ENCODE assay signal across 32 cellular contexts in the genomic region with DNA sequence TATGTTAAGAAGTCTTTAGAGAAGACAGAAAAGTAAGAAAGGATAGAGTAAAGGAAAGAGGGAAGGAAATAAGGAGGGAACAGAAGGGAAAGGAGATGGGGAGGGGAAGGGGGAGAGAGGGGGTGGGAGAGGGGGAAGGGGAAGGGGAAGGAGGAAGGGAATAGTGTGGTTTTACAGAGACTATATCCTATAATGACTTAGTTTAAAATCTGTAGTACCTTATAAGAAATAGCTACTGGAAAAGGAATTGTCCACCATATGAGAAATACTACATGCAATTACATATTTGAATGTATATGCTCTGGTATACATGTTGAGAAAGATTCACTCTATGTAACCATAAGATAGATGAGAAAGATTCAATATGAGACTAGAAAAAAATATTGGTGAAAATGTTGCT.
DNase-seq lines count a peak whose midpoint lies in the region; ATAC-seq, FAIRE-seq and TF ChIP-seq lines count a peak whose summit lies in the region.
"Had no signal": no experiment of that assay in that cellular context is flagged by ENCODE, and none has a peak within 500 bp of the region (broad histone marks: within the 10 kb centered on the region; RNA-seq: fewer than 3 reads in every experiment).

No MANE protein-coding gene starts in this region.

- in situ Hi-C loops in HepG2 (cut with HindIII; ENCODE audit: extremely low pct_ligation_motif_present, low pct_unique_long_range_greater_than_20kb) (no loop called here), K562 (cut with MboI) (no loop called here)

- BruUV-seq in HepG2 (replicated peaks; lab: Mats Ljungman, UMichigan): no TSS peak
- no TSS peak for BruUV-seq in K562 (replicated peaks; lab: Mats Ljungman, UMichigan)

- no peaks in the 10 kb centered on the region for H3K9me1 ChIP-seq in K562 (ENCODE audit: control insufficient read depth, insufficient read depth, low read length)

- H3K9ac ChIP-seq in HepG2 (ENCODE audit: insufficient read depth, low read depth, low read length) (no peak overlapping the region), K562 (ENCODE audit: insufficient read depth in 1 of 2, low read depth in 2 of 2, low read length in 2 of 2) (no peak overlapping the region)
- H3K9ac ChIP-seq: BLaER1; BLaER1 treated with 17β-estradiol and CSF1 and Interleukin-3, amounts not matched to agents 10 nM and 100 nM had no signal

- H3K4me1 ChIP-seq in HepG2 (ENCODE audit: insufficient read depth, low read length): no peaks in the 10 kb centered on the region
- no peaks in the 10 kb centered on the region for H3K4me1 ChIP-seq in right lobe of liver
- no peaks in the 10 kb centered on the region for H3K4me1 ChIP-seq in K562 (replicated peaks in 1 of 2; ENCODE audit: control insufficient read depth in 2 of 2, insufficient read depth in 2 of 2, low read length in 2 of 2)
- H3K4me1 ChIP-seq: BE2C, BLaER1, Caco-2 had no signal

- H3K36me3 ChIP-seq in HepG2 (replicated peaks in 1 of 2; ENCODE audit: control insufficient read depth in 1 of 2, insufficient read depth in 2 of 2, low read length in 2 of 2): no peaks in the 10 kb centered on the region
- H3K36me3 ChIP-seq in right lobe of liver: no peaks in the 10 kb centered on the region
- no peaks in the 10 kb centered on the region for H3K36me3 ChIP-seq in K562 (ENCODE audit: control insufficient read depth, insufficient read depth, low read length)
- H3K36me3 ChIP-seq: BE2C; BLaER1; BLaER1 treated with 17β-estradiol and CSF1 and Interleukin-3, amounts not matched to agents 10 nM and 100 nM had no signal

- H3K9me3 ChIP-seq in HepG2 (ENCODE audit: low read length) (no peaks in the 10 kb centered on the region), right lobe of liver (no peaks in the 10 kb centered on the region), K562 (replicated peaks; ENCODE audit: control insufficient read depth, insufficient read depth, low read depth, low read length) (no peaks in the 10 kb centered on the region)
- H3K9me3 ChIP-seq: A549; BE2C; BLaER1; BLaER1 treated with 17β-estradiol and CSF1 and Interleukin-3, amounts not matched to agents 10 nM and 100 nM; Caco-2 had no signal

- H3K27me3 ChIP-seq in HepG2 (ENCODE audit: control insufficient read depth in 1 of 2, insufficient read depth in 2 of 2, low read length in 2 of 2) (no peaks in the 10 kb centered on the region), right lobe of liver (no peaks in the 10 kb centered on the region), K562 (ENCODE audit: control insufficient read depth in 2 of 2, insufficient read depth in 2 of 2, low read length in 2 of 2) (no peaks in the 10 kb centered on the region)
- H3K27me3 ChIP-seq: BE2C; BLaER1; BLaER1 treated with 17β-estradiol and CSF1 and Interleukin-3, amounts not matched to agents 10 nM and 100 nM had no signal

- TF ChIP-seq CTCF in HepG2 (CRISPR knock-in tag; IDR thresholded peaks at IDR 0.05) (no peak), right lobe of liver (IDR thresholded peaks at IDR 0.05) (no peak), D721Med (IDR thresholded peaks at IDR 0.05; ENCODE audit: insufficient read depth, missing control alignments) (no peak), K562 (IDR thresholded peaks at IDR 0.05 in 2 of 3, conservative IDR thresholded peaks at IDR 0.05 in 1 of 3; ENCODE audit: insufficient read depth in 2 of 3, low read depth in 1 of 3, low read length in 3 of 3) (no peak)

- CTCF ChIA-PET in HepG2 (lab: Yijun Ruan, JAX; ENCODE audit: low intra/inter-chr PET ratio, low total read pairs): no interaction called here
- CTCF ChIA-PET in K562 (lab: Yijun Ruan, JAX; ENCODE audit: low intra/inter-chr PET ratio): no interaction called here

- DNase-seq in HepG2 (ENCODE audit: low spot score): no peak
- DNase-seq in right lobe of liver: no peak
- DNase-seq in D721Med (ENCODE audit: insufficient read length, low spot score): no peak
- no peak for DNase-seq in K562 (ENCODE audit: extremely low read depth in 1 of 4, low spot score in 3 of 4)
- DNase-seq in HuH-7.5 (ENCODE audit: low spot score): no peak
- DNase-seq in GM12891 (ENCODE audit: insufficient read length, low spot score): no peak
- DNase-seq: 8988T; ACHN; AML-193; BE2C; C1 segment of cervical spinal cord; Caco-2; Calu3; CD4-positive, alpha-beta memory T cell; CD4-positive, alpha-beta T cell; CD4-positive, CD25-positive, alpha-beta regulatory T cell; CD8-positive, alpha-beta memory T cell; CD8-positive, alpha-beta T cell; COR-L47; DMS 273 treated with DMSO at 0.1 percent for 48 hours; DMS153; DMS53; DMS79; DMS79 treated with DMSO at 0.1 percent for 48 hours; DND-41; EL had no signal

- FAIRE-seq in HepG2 (lab: Jason Lieb, UNC): no peak
- peak; percentile 55 for FAIRE-seq in D721Med (lab: Jason Lieb, UNC)
- FAIRE-seq in K562 (lab: Jason Lieb, UNC): no peak
- FAIRE-seq in GM12891 (lab: Jason Lieb, UNC): no peak
- FAIRE-seq: A204.1, A549 had no signal

- POLR2A ChIA-PET in HepG2 (lab: Yijun Ruan, JAX) (no interaction called here), K562 (lab: Yijun Ruan, JAX) (no interaction called here)

- TF ChIP-seq RAD21 in HepG2 (CRISPR knock-in tag; IDR thresholded peaks at IDR 0.05): no peak
- no peak for TF ChIP-seq RAD21 in K562 (CRISPR knock-in tag; conservative IDR thresholded peaks at IDR 0.05 in 1 of 2, IDR thresholded peaks at IDR 0.05 in 1 of 2)

- H3K4me2 ChIP-seq in HepG2 (ENCODE audit: low read depth, low read length) (no peak overlapping the region), K562 (ENCODE audit: insufficient read depth, low read length) (no peak overlapping the region)
- H3K4me2 ChIP-seq: A549; BLaER1; BLaER1 treated with 17β-estradiol and CSF1 and Interleukin-3, amounts not matched to agents 10 nM and 100 nM had no signal

- H3K27ac ChIP-seq in HepG2 (ENCODE audit: extremely low read length, insufficient read depth, low read length) (no peak overlapping the region), right lobe of liver (no peak overlapping the region), K562 (ENCODE audit: extremely low read depth, low read depth, low read length) (no peak overlapping the region)
- H3K27ac ChIP-seq: 22Rv1; A549; BLaER1; BLaER1 treated with 17β-estradiol and CSF1 and Interleukin-3, amounts not matched to agents 10 nM and 100 nM; C4-2B had no signal

- H4K20me1 ChIP-seq in HepG2 (ENCODE audit: insufficient read depth, low read length): no peaks in the 10 kb centered on the region
- H4K20me1 ChIP-seq in K562 (replicated peaks; ENCODE audit: control insufficient read depth, insufficient read depth, low read length): no peaks in the 10 kb centered on the region
- H4K20me1 ChIP-seq: BLaER1; BLaER1 treated with 17β-estradiol and CSF1 and Interleukin-3, amounts not matched to agents 10 nM and 100 nM had no signal

- TF ChIP-seq POLR2A in HepG2 (IDR thresholded peaks at IDR 0.05; ENCODE audit: insufficient read depth in 1 of 2, low read depth in 2 of 2, low read length in 2 of 2) (no peak), right lobe of liver (IDR thresholded peaks at IDR 0.05) (no peak), K562 (conservative IDR thresholded peaks at IDR 0.05) (no peak), GM12891 (IDR thresholded peaks at IDR 0.05; ENCODE audit: low read depth, low read length) (no peak)

- H3K4me3 ChIP-seq in HepG2 (replicated peaks in 1 of 3; ENCODE audit: insufficient read depth in 1 of 3, low read depth in 2 of 3, low read length in 3 of 3) (no peak overlapping the region), right lobe of liver (no peak overlapping the region), K562 (no peak overlapping the region)
- H3K4me3 ChIP-seq: A549; BLaER1; BLaER1 treated with 17β-estradiol and CSF1 and Interleukin-3, amounts not matched to agents 10 nM and 100 nM had no signal

- ATAC-seq in HepG2 (no peak), right lobe of liver (no peak), K562 (no peak)
- ATAC-seq: A549; CD8-positive, alpha-beta T cell had no signal

- intact Hi-C loops in HepG2 (cut with micrococcal nuclease; ENCODE audit: unreplicated experiment) (no loop called here), right lobe of liver (cut with DNase I) (no loop called here), K562 (cut with micrococcal nuclease) (no loop called here)

- TF ChIP-seq EP300 in HepG2 (IDR thresholded peaks at IDR 0.05; ENCODE audit: low read depth in 2 of 2, low read length in 2 of 2): no peak
- TF ChIP-seq EP300 in HepG2 (CRISPR knock-in tag; IDR thresholded peaks at IDR 0.05; ENCODE audit: borderline replicate concordance): no peak
- no peak for TF ChIP-seq EP300 in K562 (IDR thresholded peaks at IDR 0.05; ENCODE audit: low read length)

- H2AFZ ChIP-seq in HepG2 (ENCODE audit: low read length): no peak overlapping the region
- H2AFZ ChIP-seq in K562 (ENCODE audit: low read depth, low read length): no peak overlapping the region

- H3K79me2 ChIP-seq in HepG2 (ENCODE audit: insufficient read depth, low read length): no peaks in the 10 kb centered on the region
- no peaks in the 10 kb centered on the region for H3K79me2 ChIP-seq in K562 (ENCODE audit: control insufficient read depth, insufficient read depth, low read length)

TF ChIP-seq in HepG2, 621 proteins besides CTCF, POLR2A, EP300 and RAD21:
- TF ChIP-seq RORA (CRISPR knock-in tag; IDR thresholded peaks at IDR 0.05): no peak
- peak; percentile 83 for TF ChIP-seq HNRNPK (IDR thresholded peaks at IDR 0.05; ENCODE audit: low read depth, low read length, poor library complexity, severe bottlenecking)

TF ChIP-seq in K562, 482 proteins besides CTCF, POLR2A, EP300 and RAD21:
- TF ChIP-seq HNRNPK (IDR thresholded peaks at IDR 0.05; ENCODE audit: low read depth, low read length, poor library complexity, severe bottlenecking) (peak; percentile 82), TEAD2 (tag; IDR thresholded peaks at IDR 0.05) (no peak)

TF ChIP-seq in GM12891, 5 proteins besides CTCF, POLR2A, EP300 and RAD21:
- no peak for TF ChIP-seq TAF1 (IDR thresholded peaks at IDR 0.05; ENCODE audit: low read depth, low read length)
- TF ChIP-seq SPI1 (IDR thresholded peaks at IDR 0.05; ENCODE audit: low read depth, low read length): no peak
- TF ChIP-seq PAX5 (IDR thresholded peaks at IDR 0.05; ENCODE audit: insufficient read depth, low read length, severe bottlenecking): no peak
- no peak for TF ChIP-seq POLR2AphosphoS5 (IDR thresholded peaks at IDR 0.05; ENCODE audit: low read depth, low read length)
- TF ChIP-seq POU2F2 (IDR thresholded peaks at IDR 0.05; ENCODE audit: low read depth, low read length): no peak
